ENCODE assay signal across 9 cellular contexts in the genomic region with DNA sequence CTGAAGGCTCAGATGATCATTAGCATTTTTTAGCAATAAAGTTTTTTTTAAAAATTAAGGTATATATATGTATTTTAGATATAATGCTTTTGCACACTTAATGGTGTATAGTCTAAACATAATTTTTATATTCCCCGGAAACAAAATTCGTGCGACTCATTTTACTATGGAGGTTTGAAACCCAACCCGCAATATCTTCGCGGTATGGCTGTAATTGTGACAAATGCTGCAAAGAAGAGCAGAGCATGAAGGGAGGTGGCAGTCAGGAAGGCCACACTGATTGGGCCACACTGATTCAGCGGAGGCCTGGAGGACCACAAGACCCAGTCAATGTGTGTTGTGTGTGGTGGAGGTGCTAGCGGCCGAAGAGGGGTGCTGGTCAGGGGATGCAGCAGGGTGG. TPM values are rescaled to one million over a fixed set of nuclear protein-coding genes. Genes with fewer than 3 reads are reported as not detected.
A peak's percentile ranks its signal among the peaks of the same experiment; 100 is the strongest.
DNase-seq lines count a peak whose midpoint lies in the region; ATAC-seq and TF ChIP-seq lines count a peak whose summit lies in the region.
"Had no signal": no experiment of that assay in that cellular context is flagged by ENCODE, and none has a peak within 500 bp of the region (broad histone marks: within the 10 kb centered on the region; RNA-seq: fewer than 3 reads in every experiment).

No MANE protein-coding gene starts in this region.

- H3K4me3 ChIP-seq in left ventricle myocardium inferior (peak overlapping the region; percentile 74), breast epithelium (peak overlapping the region; percentile 61 to 79 (median 70)), upper lobe of right lung (peak overlapping the region; percentile 68)

- H3K36me3 ChIP-seq in left ventricle myocardium inferior (no peaks in the 10 kb centered on the region), breast epithelium (no peaks in the 10 kb centered on the region), upper lobe of right lung (no peaks in the 10 kb centered on the region)

- intact Hi-C loops in left ventricle myocardium inferior (cut with micrococcal nuclease), result loop anchor here (5.0 kb wide), 1 partner anchor 98 kb away; no protein-coding TSS in a partner anchor
- intact Hi-C loops in cardiac septum (cut with DNase I), result loop anchor here (2.0 kb wide), 3 partner anchors 41 to 99 kb away; no protein-coding TSS in a partner anchor
- intact Hi-C loops in breast epithelium (cut with DNase I; ENCODE audit: low total_unique reads), result loop anchor here (10.0 kb wide), 1 partner anchor 665 kb away; no protein-coding TSS in a partner anchor
- intact Hi-C loops in upper lobe of right lung (cut with DNase I), result no loop called here

- H3K27ac ChIP-seq in left ventricle myocardium inferior (replicated peaks), result no peak overlapping the region
- no peak overlapping the region for H3K27ac ChIP-seq in breast epithelium
- H3K27ac ChIP-seq in upper lobe of right lung, result no peak overlapping the region

- TF ChIP-seq POLR2A in breast epithelium (IDR thresholded peaks at IDR 0.05), result no peak

- peaks cover 6% of the 10 kb centered on the region for H3K4me1 Mint-ChIP-seq in mesothelial cell of epicardium

- no peak for ATAC-seq in upper lobe of right lung
- ATAC-seq in GM21390 (IDR thresholded peaks at IDR 0.05; ENCODE audit: unreplicated experiment), result no peak
- ATAC-seq in HG02970 (IDR thresholded peaks at IDR 0.05; ENCODE audit: low FRiP score, unreplicated experiment), result no peak

- peaks cover 11% of the 10 kb centered on the region for H3K27me3 ChIP-seq in left ventricle myocardium inferior (ENCODE audit: low read depth)
- no peaks in the 10 kb centered on the region for H3K27me3 ChIP-seq in breast epithelium
- no peaks in the 10 kb centered on the region for H3K27me3 ChIP-seq in upper lobe of right lung

- TF ChIP-seq CTCF in left ventricle myocardium inferior (IDR thresholded peaks at IDR 0.05; ENCODE audit: borderline replicate concordance), result no peak
- no peak for TF ChIP-seq CTCF in breast epithelium (IDR thresholded peaks at IDR 0.05)
- TF ChIP-seq CTCF in mesothelial cell of epicardium (IDR thresholded peaks at IDR 0.05; ENCODE audit: unreplicated experiment), result no peak
- TF ChIP-seq CTCF in upper lobe of right lung (IDR thresholded peaks at IDR 0.05), result no peak

- H3K9me3 ChIP-seq in left ventricle myocardium inferior (replicated peaks), result no peaks in the 10 kb centered on the region
- no peaks in the 10 kb centered on the region for H3K9me3 ChIP-seq in breast epithelium
- no peaks in the 10 kb centered on the region for H3K9me3 ChIP-seq in upper lobe of right lung

- H3K27ac Mint-ChIP-seq in mesothelial cell of epicardium, result no peak overlapping the region

- H3K4me1 ChIP-seq in left ventricle myocardium inferior, result peaks cover 12% of the 10 kb centered on the region
- H3K4me1 ChIP-seq in breast epithelium, result peaks cover 0 to 5% of the 10 kb centered on the region in 2 donors
- peaks cover 6% of the 10 kb centered on the region for H3K4me1 ChIP-seq in upper lobe of right lung

- H3K36me3 Mint-ChIP-seq in mesothelial cell of epicardium, result no peaks in the 10 kb centered on the region

- peak overlapping the region; percentile 90 for H3K4me3 Mint-ChIP-seq in mesothelial cell of epicardium

- no peak for DNase-seq in left ventricle myocardium inferior
- DNase-seq in cardiac septum (ENCODE audit: low spot score), result no peak
- DNase-seq in breast epithelium (ENCODE audit: low spot score in 2 of 2), result no peak
- no peak for DNase-seq in mesothelial cell of epicardium (ENCODE audit: low spot score in 2 of 2, unreplicated experiment in 2 of 2)
- DNase-seq in upper lobe of right lung, result no peak
- no peak for DNase-seq in occipital lobe (lab: John Stamatoyannopoulos, UW)
- DNase-seq: cortex of kidney had no signal

- H3K9me3 Mint-ChIP-seq in mesothelial cell of epicardium, result no peaks in the 10 kb centered on the region

- H3K27me3 Mint-ChIP-seq in mesothelial cell of epicardium (ENCODE audit: low read depth), result peaks cover 21% of the 10 kb centered on the region

RNA-seq across cellular contexts. Expression of gene CYP8B1, which starts 4.5 kb away (rescaled TPM):
- total RNA-seq in left ventricle myocardium inferior (not detected), cardiac septum (not detected), breast epithelium (not detected), mesothelial cell of epicardium (not detected in 3 replicates), upper lobe of right lung (not detected), occipital lobe (not detected)

RNA-seq across cellular contexts. Expression of gene ZNF662, which starts 25.8 kb away (rescaled TPM):
- total RNA-seq in left ventricle myocardium inferior, result 2.7 TPM
- total RNA-seq in cardiac septum, result 6.6 TPM
- 10 to 100 TPM in 2 of 3 donors, 1 to 10 TPM in 1; 8.2 to 17.4 (median 13.8) TPM for total RNA-seq in breast epithelium
- total RNA-seq in mesothelial cell of epicardium, result 0.18 to 0.63 TPM (median 0.45 TPM) in 3 replicates
- 9.6 TPM for total RNA-seq in upper lobe of right lung
- total RNA-seq in occipital lobe, result 20.4 TPM
